ENCODE assay signal across 16 cellular contexts in the genomic region with DNA sequence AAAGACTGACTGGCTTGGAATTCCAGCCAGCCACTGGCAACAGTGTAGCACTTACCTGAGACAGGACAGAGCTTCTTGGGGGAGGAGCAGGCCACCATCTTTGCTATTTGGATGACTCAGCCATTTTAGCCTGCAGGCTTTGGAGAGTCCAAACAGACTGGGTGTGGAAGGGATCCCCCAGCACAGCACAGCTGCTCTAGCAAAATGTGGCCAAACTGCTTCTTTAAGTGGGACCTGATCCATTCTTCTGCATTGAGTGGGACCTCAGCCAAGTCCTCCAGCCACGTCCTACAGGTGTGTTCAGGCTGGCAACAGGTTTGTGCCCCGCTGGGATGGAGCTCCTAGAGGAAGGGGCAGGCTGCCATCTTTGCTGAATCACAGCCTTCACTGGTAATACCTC.
DNase-seq lines count a peak whose midpoint lies in the region; TF ChIP-seq lines count a peak whose summit lies in the region.
"Had no signal": no experiment of that assay in that cellular context is flagged by ENCODE, and none has a peak within 500 bp of the region (broad histone marks: within the 10 kb centered on the region; RNA-seq: fewer than 3 reads in every experiment).

No MANE protein-coding gene starts in this region.

- no peak overlapping the region for H3K18ac ChIP-seq in mesendoderm (ENCODE audit: low read length)

- H4K8ac ChIP-seq in mesendoderm (ENCODE audit: low read depth, low read length), result no peak overlapping the region

- no peaks in the 10 kb centered on the region for H3K79me2 ChIP-seq in mesendoderm (ENCODE audit: control insufficient read depth, insufficient read depth, low read length)

- WGBS in mesendoderm (ENCODE audit: extremely low coverage, insufficient coverage, low lambda C conversion rate), result no CpG with 5 or more reads among the region's 2 CpGs

- no peaks in the 10 kb centered on the region for H3K27me3 ChIP-seq in mesendoderm (ENCODE audit: insufficient read depth, low read length, poor library complexity)
- H3K27me3 ChIP-seq: SJSA1 had no signal

- H2BK5ac ChIP-seq in mesendoderm (ENCODE audit: low read length), result no peak overlapping the region

- no peak overlapping the region for H3K56ac ChIP-seq in mesendoderm (ENCODE audit: low read length)

- H2BK15ac ChIP-seq in mesendoderm (replicated peaks; ENCODE audit: low read depth), result no peak overlapping the region

- H3K4me3 ChIP-seq in epithelial cell of esophagus (ENCODE audit: low read length) (no peak overlapping the region), mesendoderm (ENCODE audit: low read length) (no peak overlapping the region)
- H3K4me3 ChIP-seq: SJSA1 had no signal

- H3K23ac ChIP-seq in mesendoderm (ENCODE audit: low read length), result no peak overlapping the region

- no peak overlapping the region for H3K27ac ChIP-seq in mesendoderm (ENCODE audit: low read depth, low read length)
- H3K27ac ChIP-seq: SJSA1 had no signal

- H3K4me1 ChIP-seq in mesendoderm (ENCODE audit: control insufficient read depth, low read depth, low read length), result no peaks in the 10 kb centered on the region
- H3K4me1 ChIP-seq: SJSA1 had no signal

- no peak overlapping the region for H4K5ac ChIP-seq in mesendoderm (ENCODE audit: low read length)

- H3K79me1 ChIP-seq in mesendoderm (ENCODE audit: low read length), result no peaks in the 10 kb centered on the region

- TF ChIP-seq CTCF in epithelial cell of esophagus (IDR thresholded peaks at IDR 0.05; ENCODE audit: insufficient read depth, low read depth, low read length, missing control alignments), result no peak

- H2AK5ac ChIP-seq in mesendoderm (ENCODE audit: low read length), result no peak overlapping the region

- no peak overlapping the region for H3K9ac ChIP-seq in mesendoderm (ENCODE audit: low read length)

- no peak overlapping the region for H3K4ac ChIP-seq in mesendoderm (ENCODE audit: low read depth, low read length)

- no peaks in the 10 kb centered on the region for H3K36me3 ChIP-seq in mesendoderm (ENCODE audit: control insufficient read depth, insufficient read depth, low read length)
- H3K36me3 ChIP-seq: SJSA1 had no signal

- peak; percentile 13 for DNase-seq in EL
- peak; percentile 1 for DNase-seq in NCI-H69 (lab: John Stamatoyannopoulos, UW)
- DNase-seq in epithelial cell of esophagus (ENCODE audit: low read depth), result peak; percentile 68
- DNase-seq in mesendoderm, result peak; percentile 14
- DNase-seq in activated naive CD4-positive, alpha-beta T cell treated with anti-CD3 and anti-CD28 coated beads, Interleukin-2, amount 50 U/mL, for 16 hours, result no peak
- no peak for DNase-seq in UCSD-AML1 (lab: John Stamatoyannopoulos, UW; ENCODE audit: unreplicated experiment)
- DNase-seq in activated gamma-delta T cell (lab: John Stamatoyannopoulos, UW), result no peak
- DNase-seq: ACHN, AML-193, DMS 273 treated with DMSO at 0.1 percent for 48 hours, NCI-H1048, NCI-H2081 treated with DMSO at 0.1 percent for 48 hours, NCI-H2227 treated with DMSO at 0.1 percent for 48 hours, NCI-H526 treated with DMSO at 0.1 percent for 48 hours, RPMI8226 had no signal

- no peak overlapping the region for H2BK120ac ChIP-seq in mesendoderm (ENCODE audit: low read depth, low read length)

- no peak overlapping the region for H3K4me2 ChIP-seq in mesendoderm (ENCODE audit: low read length)

Comparison
In these comparisons a context has a peak if more than half of its experiments do, and no peak if none do; other contexts are left out.
1. DNase-seq: peak in EL (single experiment), NCI-H69 (single experiment), epithelial cell of esophagus (single experiment) and mesendoderm (single experiment); none in activated naive CD4-positive, alpha-beta T cell treated with anti-CD3 and anti-CD28 coated beads, Interleukin-2, amount 50 U/mL, for 16 hours (single experiment), UCSD-AML1 (single experiment) and activated gamma-delta T cell (single experiment).